ENCODE assay signal across 16 cellular contexts in the genomic region with DNA sequence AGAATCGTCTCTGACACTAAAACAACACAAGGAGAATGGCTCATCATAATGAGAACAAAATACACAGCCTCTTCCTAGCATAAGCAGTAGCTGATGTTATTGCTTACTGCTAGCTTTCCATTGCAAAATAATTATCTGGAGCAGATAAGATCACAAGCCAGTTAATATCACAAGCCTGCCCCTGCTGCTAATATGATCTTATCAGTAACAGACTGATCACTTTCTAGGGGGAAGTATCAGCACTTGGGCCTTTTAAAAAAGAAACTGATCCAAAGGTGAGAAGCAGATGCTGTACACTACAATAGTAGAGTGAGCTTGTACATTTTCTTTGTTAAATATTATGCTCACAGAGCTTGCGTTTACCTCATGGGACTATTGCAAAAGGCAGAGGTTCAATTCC.
"Had no signal": no experiment of that assay in that cellular context is flagged by ENCODE, and none has a peak within 500 bp of the region (broad histone marks: within the 10 kb centered on the region; RNA-seq: fewer than 3 reads in every experiment).

No MANE protein-coding gene starts in this region.

- H3K27me3 ChIP-seq: colonic mucosa, foreskin keratinocyte had no signal

- H3K4me1 ChIP-seq: colonic mucosa, foreskin keratinocyte, psoas muscle had no signal

- H3K36me3 ChIP-seq: colonic mucosa had no signal

- H3K4me3 ChIP-seq: colonic mucosa, lung, psoas muscle had no signal

- H3K9me3 ChIP-seq: colonic mucosa, psoas muscle had no signal

- H3K27ac ChIP-seq: colonic mucosa, foreskin keratinocyte, psoas muscle had no signal

- DNase-seq: colonic mucosa; dermis blood vessel endothelial cell; erythroblast; foreskin keratinocyte; head of caudate nucleus; hippocampal formation; left colon; left ventricle myocardium superior; mesenchymal stem cell; naive B cell; psoas muscle; retina; stimulated activated CD4-positive, alpha-beta T cell treated with anti-CD3 and anti-CD28 coated beads, Interleukin-2, amount 100 ng/mL, for 24 hours; stimulated activated naive CD4-positive, alpha-beta T cell treated with Interleukin-2 at 50 U/mL for 16 hours; trophoblast cell had no signal
